ENCODE assay signal across 26 cellular contexts in genomic region chr5:149782900-149783586, GRCh38. TPM values are rescaled to one million over a fixed set of nuclear protein-coding genes. Genes with fewer than 3 reads are reported as not detected.
DNase-seq lines count a peak whose midpoint lies in the region; ATAC-seq and TF ChIP-seq lines count a peak whose summit lies in the region.
"Had no signal": no experiment of that assay in that cellular context is flagged by ENCODE, and none has a peak within 500 bp of the region (broad histone marks: within the 10 kb centered on the region; RNA-seq: fewer than 3 reads in every experiment).

No MANE protein-coding gene starts in this region.

- DNase-seq in Peyer's patch = no peak
- no peak for DNase-seq in right cardiac atrium
- DNase-seq in stimulated activated CD4-positive, alpha-beta T cell treated with anti-CD3 and anti-CD28 coated beads, Interleukin-12 subunit alpha, Interleukin-12 subunit beta, amount 100 ng/mL, for 4 hours = no peak
- DNase-seq in effector memory CD4-positive, alpha-beta T cell = no peak
- no peak for DNase-seq in activated T-helper 1 cell treated with anti-CD3 and anti-CD28 coated beads, Interleukin-12 subunit alpha, Interleukin-12 subunit beta, Interleukin-2, Interleukin-4 antibody, amounts not matched to agents 30 ng/mL and 10 ng/mL and 1 ng/mL, durations not matched to agents 14 hours and 24 hours and 36 hours (ENCODE audit: low spot score)
- DNase-seq in GDM1 (lab: John Stamatoyannopoulos, UW) = no peak
- DNase-seq: activated CD4-positive, alpha-beta memory T cell treated with anti-CD3 and anti-CD28 coated beads, Interleukin-2, amount 10 ng/mL, durations not matched to agents 7 days and 5 days; activated CD4-positive, CD25-positive, alpha-beta regulatory T cell treated with anti-CD3 and anti-CD28 coated beads, Interleukin-2, amount 50 U/mL, for 72 hours; activated CD8-positive, alpha-beta memory T cell treated with anti-CD3 and anti-CD28 coated beads, Interleukin-2, amount 50 U/mL, for 48 hours; CD8-positive, alpha-beta memory T cell; DMS153; KG1; lower lobe of right lung; NCI-H1417 treated with DMSO at 0.1 percent for 48 hours; NCI-H2081; NCI-H2227 treated with DMSO at 0.1 percent for 48 hours; trophoblast cell had no signal

- peak overlapping the region in 1 of 3 donors; percentile 70 for H3K9ac ChIP-seq in skeletal muscle tissue (ENCODE audit: low read depth in 1 of 3, low read length in 3 of 3)

- TF ChIP-seq POLR2A in Peyer's patch (IDR thresholded peaks at IDR 0.05) = no peak

- no peaks in the 10 kb centered on the region for H3K27me3 Mint-ChIP-seq in dendritic cell treated with granulocyte-macrophage colony-stimulating factor and Interleukin-4, amounts not matched to agents 40 ng/mL and 50 ng/mL, for 4 days
- no peaks in the 10 kb centered on the region for H3K27me3 Mint-ChIP-seq in activated T-helper 1 cell treated with anti-CD3 and anti-CD28 coated beads, Interleukin-12 subunit alpha, Interleukin-12 subunit beta, Interleukin-2, Interleukin-4 antibody, amounts not matched to agents 30 ng/mL and 10 ng/mL and 1 ng/mL, durations not matched to agents 14 hours and 24 hours and 36 hours (ENCODE audit: insufficient read depth)
- H3K27me3 Mint-ChIP-seq: activated CD4-positive, alpha-beta memory T cell treated with anti-CD3 and anti-CD28 coated beads, Interleukin-2, amount 10 ng/mL, durations not matched to agents 7 days and 5 days; activated T-helper 17 cell treated with anti-CD3 and anti-CD28 coated beads, Interleukin-2, amount 50 U/mL, for 72 hours; CD8-positive, alpha-beta memory T cell had no signal

- H3K27ac ChIP-seq in Peyer's patch = peak overlapping the region in 3 of 4 donors; percentile 44 to 82 (median 71)
- peak overlapping the region; percentile 95 for H3K27ac ChIP-seq in right cardiac atrium (ENCODE audit: low read length)
- H3K27ac ChIP-seq in skeletal muscle tissue (ENCODE audit: low read depth, low read length) = peak overlapping the region; percentile 85
- H3K27ac ChIP-seq in effector memory CD4-positive, alpha-beta T cell (ENCODE audit: insufficient read depth, low read length, poor library complexity, severe bottlenecking) = no peak overlapping the region
- H3K27ac ChIP-seq: lower lobe of right lung, SK-N-MC had no signal

- no peak overlapping the region for H3K4me3 ChIP-seq in Peyer's patch
- no peak overlapping the region for H3K4me3 ChIP-seq in right cardiac atrium (ENCODE audit: low read length)
- no peak overlapping the region for H3K4me3 ChIP-seq in skeletal muscle tissue (ENCODE audit: low read length in 3 of 3)
- no peak overlapping the region for H3K4me3 ChIP-seq in effector memory CD4-positive, alpha-beta T cell (ENCODE audit: insufficient read depth, low read depth, low read length, poor library complexity, severe bottlenecking)
- H3K4me3 ChIP-seq: HAP-1, lower lobe of right lung, mucosa of descending colon, SK-N-MC had no signal

- no peaks in the 10 kb centered on the region for H3K9me3 ChIP-seq in Peyer's patch
- no peaks in the 10 kb centered on the region for H3K9me3 ChIP-seq in right cardiac atrium (ENCODE audit: control insufficient read depth, low read length)
- no peaks in the 10 kb centered on the region for H3K9me3 ChIP-seq in skeletal muscle tissue (ENCODE audit: control insufficient read depth in 3 of 3, low read length in 3 of 3)
- H3K9me3 ChIP-seq in effector memory CD4-positive, alpha-beta T cell (ENCODE audit: control insufficient read depth, low read length) = no peaks in the 10 kb centered on the region
- H3K9me3 ChIP-seq: HAP-1, lower lobe of right lung, mucosa of descending colon had no signal

- no peak for TF ChIP-seq CTCF in Peyer's patch (IDR thresholded peaks at IDR 0.05)

- H3K27ac Mint-ChIP-seq in dendritic cell treated with granulocyte-macrophage colony-stimulating factor and Interleukin-4, amounts not matched to agents 40 ng/mL and 50 ng/mL, for 4 days = peak overlapping the region; percentile 84
- H3K27ac Mint-ChIP-seq in activated T-helper 1 cell treated with anti-CD3 and anti-CD28 coated beads, Interleukin-12 subunit alpha, Interleukin-12 subunit beta, Interleukin-2, Interleukin-4 antibody, amounts not matched to agents 30 ng/mL and 10 ng/mL and 1 ng/mL, durations not matched to agents 14 hours and 24 hours and 36 hours = no peak overlapping the region
- H3K27ac Mint-ChIP-seq: activated CD4-positive, alpha-beta memory T cell treated with anti-CD3 and anti-CD28 coated beads, Interleukin-2, amount 10 ng/mL, durations not matched to agents 7 days and 5 days; activated naive CD4-positive, alpha-beta T cell treated with anti-CD3 and anti-CD28 coated beads, Interleukin-2, amount 50 U/mL, for 72 hours; activated T-helper 17 cell treated with anti-CD3 and anti-CD28 coated beads, Interleukin-2, amount 50 U/mL, for 72 hours; CD8-positive, alpha-beta memory T cell; T-helper 1 cell treated with Interleukin-12 subunit alpha and Interleukin-12 subunit beta and Interleukin-4 antibody, amounts not matched to agents 30 μg/mL and 1 μg/mL, for 36 hours had no signal

- no peaks in the 10 kb centered on the region for H3K36me3 ChIP-seq in Peyer's patch
- H3K36me3 ChIP-seq in skeletal muscle tissue (ENCODE audit: control insufficient read depth in 3 of 3, insufficient read depth in 3 of 3, low read length in 3 of 3) = no peaks in the 10 kb centered on the region
- H3K36me3 ChIP-seq in effector memory CD4-positive, alpha-beta T cell (ENCODE audit: control insufficient read depth, insufficient read depth, low read length) = no peaks in the 10 kb centered on the region
- H3K36me3 ChIP-seq: HAP-1, lower lobe of right lung had no signal

- no peak overlapping the region for H3K4me3 Mint-ChIP-seq in dendritic cell treated with granulocyte-macrophage colony-stimulating factor and Interleukin-4, amounts not matched to agents 40 ng/mL and 50 ng/mL, for 4 days
- no peak overlapping the region for H3K4me3 Mint-ChIP-seq in activated T-helper 1 cell treated with anti-CD3 and anti-CD28 coated beads, Interleukin-12 subunit alpha, Interleukin-12 subunit beta, Interleukin-2, Interleukin-4 antibody, amounts not matched to agents 30 ng/mL and 10 ng/mL and 1 ng/mL, durations not matched to agents 14 hours and 24 hours and 36 hours
- H3K4me3 Mint-ChIP-seq: activated CD4-positive, alpha-beta memory T cell treated with anti-CD3 and anti-CD28 coated beads, Interleukin-2, amount 10 ng/mL, durations not matched to agents 7 days and 5 days; activated T-helper 17 cell treated with anti-CD3 and anti-CD28 coated beads, Interleukin-2, amount 50 U/mL, for 72 hours; CD8-positive, alpha-beta memory T cell; neural crest cell; T-helper 1 cell treated with Interleukin-12 subunit alpha and Interleukin-12 subunit beta and Interleukin-4 antibody, amounts not matched to agents 30 μg/mL and 1 μg/mL, for 36 hours had no signal

- WGBS in right cardiac atrium = 92% methylated on average over 2 of the region's 2 CpGs

- H3K4me1 ChIP-seq in Peyer's patch (peaks cover 3 to 69% (median 11%) of the 10 kb centered on the region in 4 donors), right cardiac atrium (ENCODE audit: control insufficient read depth, insufficient read depth, low read length) (peaks cover 9% of the 10 kb centered on the region), skeletal muscle tissue (ENCODE audit: control insufficient read depth in 3 of 3, insufficient read depth in 3 of 3, low read length in 3 of 3) (peaks cover 51 to 62% (median 61%) of the 10 kb centered on the region in 3 donors)
- no peaks in the 10 kb centered on the region for H3K4me1 ChIP-seq in effector memory CD4-positive, alpha-beta T cell (ENCODE audit: control insufficient read depth, insufficient read depth, low read length, poor library complexity, severe bottlenecking)
- H3K4me1 ChIP-seq: HAP-1 had no signal

- intact Hi-C loops in dendritic cell treated with granulocyte-macrophage colony-stimulating factor and Interleukin-4, amounts not matched to agents 40 ng/mL and 50 ng/mL, for 4 days (cut with micrococcal nuclease) = no loop called here
- intact Hi-C loops in right cardiac atrium (cut with DNase I) = no loop called here
- intact Hi-C loops in activated T-helper 1 cell treated with anti-CD3 and anti-CD28 coated beads, Interleukin-12 subunit alpha, Interleukin-12 subunit beta, Interleukin-2, Interleukin-4 antibody, amounts not matched to agents 30 ng/mL and 10 ng/mL and 1 ng/mL, durations not matched to agents 14 hours and 24 hours and 36 hours (cut with micrococcal nuclease) = no loop called here

- peaks cover 57% of the 10 kb centered on the region for H3K36me3 Mint-ChIP-seq in dendritic cell treated with granulocyte-macrophage colony-stimulating factor and Interleukin-4, amounts not matched to agents 40 ng/mL and 50 ng/mL, for 4 days (ENCODE audit: low read depth)
- H3K36me3 Mint-ChIP-seq in activated T-helper 1 cell treated with anti-CD3 and anti-CD28 coated beads, Interleukin-12 subunit alpha, Interleukin-12 subunit beta, Interleukin-2, Interleukin-4 antibody, amounts not matched to agents 30 ng/mL and 10 ng/mL and 1 ng/mL, durations not matched to agents 14 hours and 24 hours and 36 hours (ENCODE audit: low read depth) = peaks cover 4% of the 10 kb centered on the region

- no peaks in the 10 kb centered on the region for H3K27me3 ChIP-seq in Peyer's patch
- H3K27me3 ChIP-seq in right cardiac atrium (ENCODE audit: control insufficient read depth, insufficient read depth) = no peaks in the 10 kb centered on the region
- no peaks in the 10 kb centered on the region for H3K27me3 ChIP-seq in skeletal muscle tissue (ENCODE audit: control insufficient read depth in 3 of 3, insufficient read depth in 3 of 3, low read length in 3 of 3)
- no peaks in the 10 kb centered on the region for H3K27me3 ChIP-seq in effector memory CD4-positive, alpha-beta T cell (replicated peaks; ENCODE audit: control insufficient read depth, insufficient read depth, low read length, poor library complexity, severe bottlenecking)

- peak; percentile 6 to 27 for ATAC-seq in right cardiac atrium
- ATAC-seq: activated naive CD4-positive, alpha-beta T cell treated with anti-CD3 and anti-CD28 coated beads, Interleukin-2, amount 50 U/mL, for 72 hours; activated T-helper 17 cell treated with anti-CD3 and anti-CD28 coated beads, Interleukin-2, amount 50 U/mL, for 72 hours; lower lobe of right lung; mucosa of descending colon had no signal

- H3K9me3 Mint-ChIP-seq in dendritic cell treated with granulocyte-macrophage colony-stimulating factor and Interleukin-4, amounts not matched to agents 40 ng/mL and 50 ng/mL, for 4 days = peaks cover 8% of the 10 kb centered on the region
- H3K9me3 Mint-ChIP-seq in activated T-helper 1 cell treated with anti-CD3 and anti-CD28 coated beads, Interleukin-12 subunit alpha, Interleukin-12 subunit beta, Interleukin-2, Interleukin-4 antibody, amounts not matched to agents 30 ng/mL and 10 ng/mL and 1 ng/mL, durations not matched to agents 14 hours and 24 hours and 36 hours = peaks cover 20% of the 10 kb centered on the region
- H3K9me3 Mint-ChIP-seq: neural crest cell had no signal

- H3K4me1 Mint-ChIP-seq in dendritic cell treated with granulocyte-macrophage colony-stimulating factor and Interleukin-4, amounts not matched to agents 40 ng/mL and 50 ng/mL, for 4 days (ENCODE audit: low read depth) = peaks cover 75% of the 10 kb centered on the region
- peaks cover 6% of the 10 kb centered on the region for H3K4me1 Mint-ChIP-seq in activated T-helper 1 cell treated with anti-CD3 and anti-CD28 coated beads, Interleukin-12 subunit alpha, Interleukin-12 subunit beta, Interleukin-2, Interleukin-4 antibody, amounts not matched to agents 30 ng/mL and 10 ng/mL and 1 ng/mL, durations not matched to agents 14 hours and 24 hours and 36 hours (ENCODE audit: low read depth)
- H3K4me1 Mint-ChIP-seq: activated CD4-positive, alpha-beta memory T cell treated with anti-CD3 and anti-CD28 coated beads, Interleukin-2, amount 10 ng/mL, durations not matched to agents 7 days and 5 days had no signal

RNA-seq across cellular contexts. Expression of gene PPARGC1B, which starts 52.9 kb away (rescaled TPM):
- total RNA-seq in Peyer's patch = 10 to 100 TPM; 36.8 to 53.6 (median 46.7) TPM
- 10 to 100 TPM; 11.9 to 17.5 (median 13.6) TPM for total RNA-seq in right cardiac atrium
- 4.5 TPM for polyA plus RNA-seq in right cardiac atrium
- total RNA-seq in skeletal muscle tissue = 4.2 TPM
- 10.6 and 11.1 TPM in 2 replicates for total RNA-seq in activated T-helper 1 cell treated with anti-CD3 and anti-CD28 coated beads, Interleukin-12 subunit alpha, Interleukin-12 subunit beta, Interleukin-2, Interleukin-4 antibody, amounts not matched to agents 30 ng/mL and 10 ng/mL and 1 ng/mL, durations not matched to agents 14 hours and 24 hours and 36 hours
